9 cellular contexts compared by ENCODE assay signal in the genomic region with DNA sequence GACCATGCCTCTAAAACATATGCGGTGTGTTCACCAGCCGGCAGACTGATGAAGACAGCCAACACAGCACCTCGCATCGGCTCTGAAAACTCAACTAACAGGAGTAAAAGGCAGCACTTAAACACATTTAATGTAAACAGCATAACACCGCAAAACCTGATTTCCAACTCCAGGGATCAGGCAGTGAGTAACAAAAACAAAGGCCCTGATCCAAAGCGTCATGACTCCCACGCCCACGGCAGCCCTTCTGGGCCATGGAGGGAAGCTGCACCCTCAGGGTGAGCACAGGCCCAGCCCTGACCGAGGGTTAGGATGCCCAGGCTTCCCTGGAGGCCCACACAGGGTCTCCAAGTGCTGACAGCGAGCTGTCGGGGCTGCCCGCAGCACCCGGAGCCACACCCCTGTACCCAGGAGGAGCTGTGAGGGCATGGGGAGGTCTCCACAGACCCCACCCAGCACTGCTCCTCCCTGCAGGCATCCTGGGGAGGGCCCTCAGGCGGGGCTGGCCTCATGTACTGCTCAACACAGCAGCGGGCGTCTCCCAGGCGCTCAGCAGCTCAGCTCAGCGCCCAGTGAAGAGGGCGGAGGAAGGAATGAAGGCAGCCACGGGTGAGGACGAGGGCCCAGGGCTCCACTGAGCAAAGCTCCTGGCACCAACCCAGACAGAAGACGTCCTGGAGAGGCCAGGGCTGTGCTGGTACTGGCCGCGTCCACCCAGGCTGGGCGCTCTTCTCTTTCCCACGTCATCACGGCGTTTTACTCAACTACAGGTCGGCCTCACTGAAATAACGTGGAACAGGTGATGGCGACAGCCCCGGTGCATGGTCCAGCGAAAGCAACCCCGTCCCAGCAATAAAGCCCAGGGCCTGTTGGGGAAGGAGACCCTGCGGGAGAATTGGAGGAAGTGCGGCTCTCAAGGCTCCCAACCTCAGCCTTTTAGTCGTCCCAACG. TPM values are rescaled to one million over a fixed set of nuclear protein-coding genes. Genes with fewer than 3 reads are reported as not detected.
DNase-seq lines count a peak whose midpoint lies in the region; ATAC-seq and TF ChIP-seq lines count a peak whose summit lies in the region.
"Had no signal": no experiment of that assay in that cellular context is flagged by ENCODE, and none has a peak within 500 bp of the region (broad histone marks: within the 10 kb centered on the region; RNA-seq: fewer than 3 reads in every experiment).

No MANE protein-coding gene starts in this region.

- WGBS in spleen, 5 donors = 83 to 91% (median 88%) methylated on average over 32 to 38 of the region's 38 CpGs

- CTCF ChIA-PET in HEK293 (lab: Yijun Ruan, JAX) = no interaction called here

- H3K9me3 Mint-ChIP-seq in activated naive CD8-positive, alpha-beta T cell (ENCODE audit: low read depth) = no peaks in the 10 kb centered on the region

- H3K36me3 ChIP-seq in HEK293 (ENCODE audit: control insufficient read depth in 2 of 2, insufficient read depth in 1 of 2, low read length in 2 of 2) (no peaks in the 10 kb centered on the region), left ventricle myocardium inferior (peaks cover 6% of the 10 kb centered on the region), spleen (peaks cover 0 to 63% (median 5%) of the 10 kb centered on the region in 6 donors)

- H3K9me3 ChIP-seq in HEK293 (ENCODE audit: control insufficient read depth, insufficient read depth, low read depth, low read length) = no peaks in the 10 kb centered on the region
- no peaks in the 10 kb centered on the region for H3K9me3 ChIP-seq in left ventricle myocardium inferior (replicated peaks)
- H3K9me3 ChIP-seq in spleen = no peaks in the 10 kb centered on the region

- H3K4me3 ChIP-seq in HEK293 (ENCODE audit: low read depth, low read length) = no peak overlapping the region
- no peak overlapping the region for H3K4me3 ChIP-seq in left ventricle myocardium inferior
- no peak overlapping the region for H3K4me3 ChIP-seq in spleen

- peak overlapping the region; percentile 80 for H3K27ac Mint-ChIP-seq in activated naive CD8-positive, alpha-beta T cell

- H3K27ac ChIP-seq in HEK293 (ENCODE audit: extremely low read depth, low read depth, low read length) (no peak overlapping the region), left ventricle myocardium inferior (replicated peaks) (peak overlapping the region; percentile 73), spleen (peak overlapping the region in 4 of 8 donors; percentile 13 to 53 (median 35))

- DNase-seq in left ventricle myocardium inferior (peak; percentile 67), spleen (peak; percentile 75), middle frontal gyrus (ENCODE audit: extremely low spot score, low spot score) (no peak)
- no peak for DNase-seq in stimulated activated CD4-positive, alpha-beta T cell treated with anti-CD3 and anti-CD28 coated beads, Interleukin-4, amount 100 ng/mL, for 1 hour
- DNase-seq: effector CD8-positive, alpha-beta T cell had no signal

- no peak for TF ChIP-seq POLR2A in spleen (IDR thresholded peaks at IDR 0.05)

- ATAC-seq in HG03025 (IDR thresholded peaks at IDR 0.05; ENCODE audit: low FRiP score, unreplicated experiment) (no peak), HG02623 (IDR thresholded peaks at IDR 0.05; ENCODE audit: unreplicated experiment) (no peak)

- H3K27me3 ChIP-seq in left ventricle myocardium inferior (ENCODE audit: low read depth) (no peaks in the 10 kb centered on the region), spleen (replicated peaks in 1 of 7) (no peaks in the 10 kb centered on the region)

- H3K4me1 Mint-ChIP-seq in activated naive CD8-positive, alpha-beta T cell (ENCODE audit: low read depth) = peaks cover 58% of the 10 kb centered on the region

- H3K27me3 Mint-ChIP-seq in activated naive CD8-positive, alpha-beta T cell = no peaks in the 10 kb centered on the region

- POLR2A ChIA-PET in HEK293 (lab: Yijun Ruan, JAX) = no interaction called here

- peaks cover 4% of the 10 kb centered on the region for H3K36me3 Mint-ChIP-seq in activated naive CD8-positive, alpha-beta T cell

- H3K4me3 Mint-ChIP-seq in activated naive CD8-positive, alpha-beta T cell = peak overlapping the region; percentile 20

- no peak for TF ChIP-seq CTCF in HEK293 (tag by site-specific recombination; IDR thresholded peaks at IDR 0.05)
- no peak for TF ChIP-seq CTCF in left ventricle myocardium inferior (IDR thresholded peaks at IDR 0.05; ENCODE audit: borderline replicate concordance)
- no peak for TF ChIP-seq CTCF in spleen (IDR thresholded peaks at IDR 0.05 in 8 of 11, conservative IDR thresholded peaks at IDR 0.05 in 3 of 11)

- H3K4me1 ChIP-seq in HEK293 (ENCODE audit: control insufficient read depth, insufficient read depth, low read length) (no peaks in the 10 kb centered on the region), left ventricle myocardium inferior (peaks cover 23% of the 10 kb centered on the region), spleen (peaks cover 0 to 45% (median 17%) of the 10 kb centered on the region in 6 donors)

- intact Hi-C loops in left ventricle myocardium inferior (cut with micrococcal nuclease) = no loop called here
- intact Hi-C loops in spleen (cut with DNase I; ENCODE audit: low total_unique reads) = no loop called here

TF ChIP-seq in HEK293, 187 proteins besides CTCF, POLR2A, EP300 and RAD21 (continues in another document):
- no peak for TF ChIP-seq YY2 (tag by site-specific recombination; IDR thresholded peaks at IDR 0.05)
- TF ChIP-seq ZNF155 (tag by site-specific recombination; IDR thresholded peaks at IDR 0.05) = no peak
- TF ChIP-seq TSHZ1 (tag by site-specific recombination; IDR thresholded peaks at IDR 0.05; ENCODE audit: borderline replicate concordance) = no peak
- 0 out of 2 replicates have a peak, but pooled peaks have one; percentile 17 for TF ChIP-seq EGR2 (tag by site-specific recombination; IDR thresholded peaks at IDR 0.05; ENCODE audit: low read depth)
- TF ChIP-seq ZNF174 (tag by site-specific recombination; IDR thresholded peaks at IDR 0.05) = no peak
- peak; percentile 64 for TF ChIP-seq GLIS2 (tag by site-specific recombination; IDR thresholded peaks at IDR 0.05)
- peak; percentile 54; the same call in 1 of the 2 replicates for TF ChIP-seq ZNF423 (tag by site-specific recombination; IDR thresholded peaks at IDR 0.05)
- no peak for TF ChIP-seq ZNF521 (tag by site-specific recombination; IDR thresholded peaks at IDR 0.05)
- no peak for TF ChIP-seq ZNF76 (tag by site-specific recombination; IDR thresholded peaks at IDR 0.05; ENCODE audit: borderline replicate concordance, low read depth)
- peak; percentile 80 for TF ChIP-seq GLIS1 (tag by site-specific recombination; IDR thresholded peaks at IDR 0.05)
- no peak for TF ChIP-seq ZNF416 (tag by site-specific recombination; IDR thresholded peaks at IDR 0.05)
- peak; percentile 95 for TF ChIP-seq KLF1 (tag by site-specific recombination; IDR thresholded peaks at IDR 0.05)
- peak; percentile 56 for TF ChIP-seq ZIC2 (tag by site-specific recombination; IDR thresholded peaks at IDR 0.05)
- TF ChIP-seq ZBTB8A (tag by site-specific recombination; IDR thresholded peaks at IDR 0.05) = peak; percentile 15; the same call in 1 of the 2 replicates
- TF ChIP-seq ZNF777 (tag by site-specific recombination; IDR thresholded peaks at IDR 0.05; ENCODE audit: borderline replicate concordance) = no peak
- peak; percentile 58; the same call in 1 of the 2 replicates for TF ChIP-seq PRDM6 (tag by site-specific recombination; IDR thresholded peaks at IDR 0.05)
- peak; percentile 56; the same call in 1 of the 2 replicates for TF ChIP-seq OSR2 (tag by site-specific recombination; IDR thresholded peaks at IDR 0.05)
- TF ChIP-seq ZNF169 (tag by site-specific recombination; IDR thresholded peaks at IDR 0.05) = no peak
- TF ChIP-seq ZNF555 (tag by site-specific recombination; conservative IDR thresholded peaks at IDR 0.05) = no peak

RNA-seq across cellular contexts. Expression of gene RASA3, which starts 53.6 kb away (rescaled TPM):
- total RNA-seq in left ventricle myocardium inferior (9.5 TPM), spleen (10 to 100 TPM; 35.9 to 52.8 (median 52.0) TPM)
- polyA plus RNA-seq in spleen = 10 to 100 TPM; 11.7 to 17.2 (median 12.1) TPM

Comparison
In these comparisons a context has a peak if more than half of its experiments do, and no peak if none do; other contexts are left out.
1. DNase-seq: peak in left ventricle myocardium inferior (single experiment) and spleen (single experiment); none in stimulated activated CD4-positive, alpha-beta T cell treated with anti-CD3 and anti-CD28 coated beads, Interleukin-4, amount 100 ng/mL, for 1 hour (single experiment) and middle frontal gyrus (single experiment).